In the genomic region with DNA sequence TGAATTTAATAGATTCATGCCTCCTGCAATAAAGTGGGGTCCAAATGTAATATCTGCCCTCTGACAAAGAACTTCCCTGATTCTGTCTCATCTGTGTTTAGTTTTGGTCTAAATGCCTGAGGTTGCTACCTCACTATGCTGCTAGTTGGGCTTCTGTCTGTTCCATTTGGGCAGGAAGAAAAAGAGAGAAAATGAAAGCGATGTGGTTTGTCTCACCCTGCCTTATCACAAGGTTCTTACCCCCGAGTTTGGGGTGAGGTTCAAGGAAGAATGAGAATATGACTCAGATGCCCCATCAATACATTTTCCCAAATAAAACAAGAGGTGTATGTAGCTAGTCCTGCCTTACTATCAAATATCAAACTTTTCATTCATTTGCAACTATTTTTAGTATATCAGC, we compare ENCODE assay signal across 1 cellular context.
TF ChIP-seq lines count a peak whose summit lies in the region.

No MANE protein-coding gene starts in this region.

TF ChIP-seq in GM23338, 12 proteins besides CTCF, POLR2A, EP300 and RAD21:
- TF ChIP-seq ZNF114 (CRISPR knock-in tag; IDR thresholded peaks at IDR 0.05) = no peak
- no peak for TF ChIP-seq JUNB (IDR thresholded peaks at IDR 0.05; ENCODE audit: unreplicated experiment)
- TF ChIP-seq EZH2phosphoT487 (IDR thresholded peaks at IDR 0.05; ENCODE audit: unreplicated experiment) = no peak
- no peak for TF ChIP-seq NANOG (IDR thresholded peaks at IDR 0.05; ENCODE audit: borderline replicate concordance)
- TF ChIP-seq, protein P1, sequence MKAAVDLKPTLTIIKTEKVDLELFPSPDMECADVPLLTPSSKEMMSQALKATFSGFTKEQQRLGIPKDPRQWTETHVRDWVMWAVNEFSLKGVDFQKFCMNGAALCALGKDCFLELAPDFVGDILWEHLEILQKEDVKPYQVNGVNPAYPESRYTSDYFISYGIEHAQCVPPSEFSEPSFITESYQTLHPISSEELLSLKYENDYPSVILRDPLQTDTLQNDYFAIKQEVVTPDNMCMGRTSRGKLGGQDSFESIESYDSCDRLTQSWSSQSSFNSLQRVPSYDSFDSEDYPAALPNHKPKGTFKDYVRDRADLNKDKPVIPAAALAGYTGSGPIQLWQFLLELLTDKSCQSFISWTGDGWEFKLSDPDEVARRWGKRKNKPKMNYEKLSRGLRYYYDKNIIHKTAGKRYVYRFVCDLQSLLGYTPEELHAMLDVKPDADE (IDR thresholded peaks at IDR 0.05) = no peak
- TF ChIP-seq EZH2 (IDR thresholded peaks at IDR 0.05; ENCODE audit: low read depth, unreplicated experiment) = no peak
- no peak for TF ChIP-seq POLR2AphosphoS5 (IDR thresholded peaks at IDR 0.05; ENCODE audit: low read depth)
- TF ChIP-seq CREB1 (CRISPR knock-in tag; IDR thresholded peaks at IDR 0.05; ENCODE audit: low read depth) = no peak
- TF ChIP-seq, protein P2, sequence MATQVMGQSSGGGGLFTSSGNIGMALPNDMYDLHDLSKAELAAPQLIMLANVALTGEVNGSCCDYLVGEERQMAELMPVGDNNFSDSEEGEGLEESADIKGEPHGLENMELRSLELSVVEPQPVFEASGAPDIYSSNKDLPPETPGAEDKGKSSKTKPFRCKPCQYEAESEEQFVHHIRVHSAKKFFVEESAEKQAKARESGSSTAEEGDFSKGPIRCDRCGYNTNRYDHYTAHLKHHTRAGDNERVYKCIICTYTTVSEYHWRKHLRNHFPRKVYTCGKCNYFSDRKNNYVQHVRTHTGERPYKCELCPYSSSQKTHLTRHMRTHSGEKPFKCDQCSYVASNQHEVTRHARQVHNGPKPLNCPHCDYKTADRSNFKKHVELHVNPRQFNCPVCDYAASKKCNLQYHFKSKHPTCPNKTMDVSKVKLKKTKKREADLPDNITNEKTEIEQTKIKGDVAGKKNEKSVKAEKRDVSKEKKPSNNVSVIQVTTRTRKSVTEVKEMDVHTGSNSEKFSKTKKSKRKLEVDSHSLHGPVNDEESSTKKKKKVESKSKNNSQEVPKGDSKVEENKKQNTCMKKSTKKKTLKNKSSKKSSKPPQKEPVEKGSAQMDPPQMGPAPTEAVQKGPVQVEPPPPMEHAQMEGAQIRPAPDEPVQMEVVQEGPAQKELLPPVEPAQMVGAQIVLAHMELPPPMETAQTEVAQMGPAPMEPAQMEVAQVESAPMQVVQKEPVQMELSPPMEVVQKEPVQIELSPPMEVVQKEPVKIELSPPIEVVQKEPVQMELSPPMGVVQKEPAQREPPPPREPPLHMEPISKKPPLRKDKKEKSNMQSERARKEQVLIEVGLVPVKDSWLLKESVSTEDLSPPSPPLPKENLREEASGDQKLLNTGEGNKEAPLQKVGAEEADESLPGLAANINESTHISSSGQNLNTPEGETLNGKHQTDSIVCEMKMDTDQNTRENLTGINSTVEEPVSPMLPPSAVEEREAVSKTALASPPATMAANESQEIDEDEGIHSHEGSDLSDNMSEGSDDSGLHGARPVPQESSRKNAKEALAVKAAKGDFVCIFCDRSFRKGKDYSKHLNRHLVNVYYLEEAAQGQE (IDR thresholded peaks at IDR 0.05; ENCODE audit: unreplicated experiment) = no peak
- TF ChIP-seq ZNF331 (CRISPR knock-in tag; IDR thresholded peaks at IDR 0.05; ENCODE audit: low read depth) = no peak
- no peak for TF ChIP-seq STAT1 (IDR thresholded peaks at IDR 0.05; ENCODE audit: unreplicated experiment)
- TF ChIP-seq, protein P3, sequence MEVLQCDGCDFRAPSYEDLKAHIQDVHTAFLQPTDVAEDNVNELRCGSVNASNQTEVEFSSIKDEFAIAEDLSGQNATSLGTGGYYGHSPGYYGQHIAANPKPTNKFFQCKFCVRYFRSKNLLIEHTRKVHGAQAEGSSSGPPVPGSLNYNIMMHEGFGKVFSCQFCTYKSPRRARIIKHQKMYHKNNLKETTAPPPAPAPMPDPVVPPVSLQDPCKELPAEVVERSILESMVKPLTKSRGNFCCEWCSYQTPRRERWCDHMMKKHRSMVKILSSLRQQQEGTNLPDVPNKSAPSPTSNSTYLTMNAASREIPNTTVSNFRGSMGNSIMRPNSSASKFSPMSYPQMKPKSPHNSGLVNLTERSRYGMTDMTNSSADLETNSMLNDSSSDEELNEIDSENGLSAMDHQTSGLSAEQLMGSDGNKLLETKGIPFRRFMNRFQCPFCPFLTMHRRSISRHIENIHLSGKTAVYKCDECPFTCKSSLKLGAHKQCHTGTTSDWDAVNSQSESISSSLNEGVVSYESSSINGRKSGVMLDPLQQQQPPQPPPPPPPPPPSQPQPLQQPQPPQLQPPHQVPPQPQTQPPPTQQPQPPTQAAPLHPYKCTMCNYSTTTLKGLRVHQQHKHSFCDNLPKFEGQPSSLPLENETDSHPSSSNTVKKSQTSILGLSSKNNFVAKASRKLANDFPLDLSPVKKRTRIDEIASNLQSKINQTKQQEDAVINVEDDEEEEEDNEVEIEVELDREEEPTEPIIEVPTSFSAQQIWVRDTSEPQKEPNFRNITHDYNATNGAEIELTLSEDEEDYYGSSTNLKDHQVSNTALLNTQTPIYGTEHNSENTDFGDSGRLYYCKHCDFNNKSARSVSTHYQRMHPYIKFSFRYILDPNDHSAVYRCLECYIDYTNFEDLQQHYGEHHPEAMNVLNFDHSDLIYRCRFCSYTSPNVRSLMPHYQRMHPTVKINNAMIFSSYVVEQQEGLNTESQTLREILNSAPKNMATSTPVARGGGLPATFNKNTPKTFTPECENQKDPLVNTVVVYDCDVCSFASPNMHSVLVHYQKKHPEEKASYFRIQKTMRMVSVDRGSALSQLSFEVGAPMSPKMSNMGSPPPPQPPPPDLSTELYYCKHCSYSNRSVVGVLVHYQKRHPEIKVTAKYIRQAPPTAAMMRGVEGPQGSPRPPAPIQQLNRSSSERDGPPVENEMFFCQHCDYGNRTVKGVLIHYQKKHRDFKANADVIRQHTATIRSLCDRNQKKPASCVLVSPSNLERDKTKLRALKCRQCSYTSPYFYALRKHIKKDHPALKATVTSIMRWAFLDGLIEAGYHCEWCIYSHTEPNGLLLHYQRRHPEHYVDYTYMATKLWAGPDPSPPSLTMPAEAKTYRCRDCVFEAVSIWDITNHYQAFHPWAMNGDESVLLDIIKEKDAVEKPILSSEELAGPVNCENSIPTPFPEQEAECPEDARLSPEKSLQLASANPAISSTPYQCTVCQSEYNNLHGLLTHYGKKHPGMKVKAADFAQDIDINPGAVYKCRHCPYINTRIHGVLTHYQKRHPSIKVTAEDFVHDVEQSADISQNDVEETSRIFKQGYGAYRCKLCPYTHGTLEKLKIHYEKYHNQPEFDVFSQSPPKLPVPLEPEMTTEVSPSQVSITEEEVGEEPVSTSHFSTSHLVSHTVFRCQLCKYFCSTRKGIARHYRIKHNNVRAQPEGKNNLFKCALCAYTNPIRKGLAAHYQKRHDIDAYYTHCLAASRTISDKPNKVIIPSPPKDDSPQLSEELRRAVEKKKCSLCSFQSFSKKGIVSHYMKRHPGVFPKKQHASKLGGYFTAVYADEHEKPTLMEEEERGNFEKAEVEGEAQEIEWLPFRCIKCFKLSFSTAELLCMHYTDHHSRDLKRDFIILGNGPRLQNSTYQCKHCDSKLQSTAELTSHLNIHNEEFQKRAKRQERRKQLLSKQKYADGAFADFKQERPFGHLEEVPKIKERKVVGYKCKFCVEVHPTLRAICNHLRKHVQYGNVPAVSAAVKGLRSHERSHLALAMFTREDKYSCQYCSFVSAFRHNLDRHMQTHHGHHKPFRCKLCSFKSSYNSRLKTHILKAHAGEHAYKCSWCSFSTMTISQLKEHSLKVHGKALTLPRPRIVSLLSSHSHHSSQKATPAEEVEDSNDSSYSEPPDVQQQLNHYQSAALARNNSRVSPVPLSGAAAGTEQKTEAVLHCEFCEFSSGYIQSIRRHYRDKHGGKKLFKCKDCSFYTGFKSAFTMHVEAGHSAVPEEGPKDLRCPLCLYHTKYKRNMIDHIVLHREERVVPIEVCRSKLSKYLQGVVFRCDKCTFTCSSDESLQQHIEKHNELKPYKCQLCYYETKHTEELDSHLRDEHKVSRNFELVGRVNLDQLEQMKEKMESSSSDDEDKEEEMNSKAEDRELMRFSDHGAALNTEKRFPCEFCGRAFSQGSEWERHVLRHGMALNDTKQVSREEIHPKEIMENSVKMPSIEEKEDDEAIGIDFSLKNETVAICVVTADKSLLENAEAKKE (CRISPR knock-in tag; IDR thresholded peaks at IDR 0.05) = no peak
